Comparison of ENCODE assay signal across 8 cellular contexts in genomic region chr14:20682435-20683124, GRCh38. TPM values are rescaled to one million over a fixed set of nuclear protein-coding genes. Genes with fewer than 3 reads are reported as not detected.
DNase-seq lines count a peak whose midpoint lies in the region; ATAC-seq and TF ChIP-seq lines count a peak whose summit lies in the region.

No MANE protein-coding gene starts in this region.

- H3K27me3 ChIP-seq in HUES48 (ENCODE audit: control insufficient read depth, insufficient read depth, low read length) (no peaks in the 10 kb centered on the region), Panc1 (ENCODE audit: control insufficient read depth, insufficient read depth, low read length) (no peaks in the 10 kb centered on the region)

- no peaks in the 10 kb centered on the region for H3K9me3 Mint-ChIP-seq in natural killer cell treated with Interleukin-12 subunit alpha and Interleukin-12 subunit beta and Interleukin-15 and Interleukin-18, amount 100 ng/mL, for 72 hours

- POLR2A ChIA-PET in Panc1 (lab: Charles Lee), result no interaction called here

- no peak overlapping the region for H3K4me3 Mint-ChIP-seq in natural killer cell treated with Interleukin-12 subunit alpha and Interleukin-12 subunit beta and Interleukin-15 and Interleukin-18, amount 100 ng/mL, for 72 hours

- H3K4me1 Mint-ChIP-seq in natural killer cell treated with Interleukin-12 subunit alpha and Interleukin-12 subunit beta and Interleukin-15 and Interleukin-18, amount 100 ng/mL, for 72 hours (ENCODE audit: low read depth in 2 of 2), result peaks cover 0 to 18% of the 10 kb centered on the region in 2 donors

- intact Hi-C loops in Panc1 (cut with micrococcal nuclease; ENCODE audit: unreplicated experiment), result loop anchor here (5.0 kb wide), 1 partner anchor 70 kb away; no protein-coding TSS in a partner anchor

- DNase-seq in Caki2 (ENCODE audit: low read depth) (peak; percentile 87), Panc1 (ENCODE audit: low read depth, low spot score) (peak; percentile 84), activated T-helper 1 cell treated with Interleukin-2 at 50 U/mL for 16 hours (ENCODE audit: low read depth) (peak; percentile 66), fibroblast of peridontal ligament (ENCODE audit: extremely low read depth) (peak; percentile 94)
- DNase-seq in natural killer cell treated with Interleukin-12 subunit alpha and Interleukin-12 subunit beta and Interleukin-15 and Interleukin-18, amount 100 ng/mL, for 72 hours (ENCODE audit: low spot score), result peak; percentile 84
- DNase-seq in stimulated activated naive CD4-positive, alpha-beta T cell (lab: John Stamatoyannopoulos, UW), result peak; percentile 71 to 91 (median 77)

- CTCF ChIA-PET in Panc1 (lab: Charles Lee), result interaction anchor here (1.5 kb wide), 1 partner anchor 288 kb away, joined by 4 read pairs; no protein-coding TSS in a partner anchor

- H3K27ac ChIP-seq in HUES48 (ENCODE audit: low read depth, low read length) (peak overlapping the region; percentile 94), Panc1 (ENCODE audit: low read length) (peak overlapping the region; percentile 96)

- BruUV-seq in Panc1 (replicated peaks; lab: Mats Ljungman, UMichigan), result no TSS peak

- peak overlapping the region; percentile 91 for H3K4me3 ChIP-seq in HUES48 (ENCODE audit: low read depth, low read length)
- H3K4me3 ChIP-seq in Panc1 (ENCODE audit: low read depth in 2 of 2, low read length in 2 of 2), result peak overlapping the region; percentile 81 to 97

- TF ChIP-seq CTCF in Panc1 (IDR thresholded peaks at IDR 0.05), result no peak

- H3K27ac Mint-ChIP-seq in natural killer cell treated with Interleukin-12 subunit alpha and Interleukin-12 subunit beta and Interleukin-15 and Interleukin-18, amount 100 ng/mL, for 72 hours, result no peak overlapping the region

- peak overlapping the region; percentile 88 for H3K9ac ChIP-seq in HUES48 (ENCODE audit: low read depth, low read length)

- no peaks in the 10 kb centered on the region for H3K9me3 ChIP-seq in HUES48 (ENCODE audit: control insufficient read depth, insufficient read depth, low read length)
- no peaks in the 10 kb centered on the region for H3K9me3 ChIP-seq in Panc1 (ENCODE audit: control insufficient read depth, insufficient read depth, low read depth, low read length)

- in situ Hi-C loops in Caki2 (cut with HindIII; ENCODE audit: low pct_unique_long_range_greater_than_20kb, low sequenced_read_pairs), result no loop called here
- in situ Hi-C loops in Panc1 (cut with HindIII; ENCODE audit: low pct_unique_long_range_greater_than_20kb, low sequenced_read_pairs), result no loop called here

- peak; percentile 45 for ATAC-seq in GM21423 (IDR thresholded peaks at IDR 0.05; ENCODE audit: unreplicated experiment)
- peak; percentile 81 for ATAC-seq in Panc1
- peak; percentile 77 to 84 for ATAC-seq in natural killer cell treated with Interleukin-12 subunit alpha and Interleukin-12 subunit beta and Interleukin-15 and Interleukin-18, amount 100 ng/mL, for 72 hours

- H3K36me3 Mint-ChIP-seq in natural killer cell treated with Interleukin-12 subunit alpha and Interleukin-12 subunit beta and Interleukin-15 and Interleukin-18, amount 100 ng/mL, for 72 hours, result no peaks in the 10 kb centered on the region

- no peaks in the 10 kb centered on the region for H3K27me3 Mint-ChIP-seq in natural killer cell treated with Interleukin-12 subunit alpha and Interleukin-12 subunit beta and Interleukin-15 and Interleukin-18, amount 100 ng/mL, for 72 hours

- H3K4me1 ChIP-seq in HUES48 (ENCODE audit: control insufficient read depth, insufficient read depth, low read length) (peaks cover 14% of the 10 kb centered on the region), Panc1 (ENCODE audit: control insufficient read depth, insufficient read depth, low read length) (peaks cover 3% of the 10 kb centered on the region)

- H3K36me3 ChIP-seq in HUES48 (ENCODE audit: control insufficient read depth, insufficient read depth, low read length) (no peaks in the 10 kb centered on the region), Panc1 (ENCODE audit: control insufficient read depth, insufficient read depth, low read length) (no peaks in the 10 kb centered on the region)

RNA-seq across cellular contexts. Expression of gene RNASE4, which starts 1.8 kb away (rescaled TPM):
- total RNA-seq in Caki2 (2014; rRNA removed; shearing (Covaris generic); ENCODE audit: low replicate concordance), result 18.5 and 21.6 TPM in 2 replicates
- 3.3 TPM for total RNA-seq in Panc1 (2021; ENCODE audit: unreplicated experiment)
- polyA plus RNA-seq in Panc1 (2012; ENCODE audit: insufficient read length), result 3.3 TPM
- 1 to 10 TPM in 1 of 2 donors, under 1 TPM in 1; 0.50 to 1.2 TPM for total RNA-seq in natural killer cell treated with Interleukin-12 subunit alpha and Interleukin-12 subunit beta and Interleukin-15 and Interleukin-18, amount 100 ng/mL, for 72 hours

RNA-seq across cellular contexts. Expression of gene ANG, which starts 6.0 kb away (rescaled TPM):
- total RNA-seq in Caki2 (2014; rRNA removed; shearing (Covaris generic); ENCODE audit: low replicate concordance), result 2.0 and 3.4 TPM in 2 replicates
- total RNA-seq in Panc1 (2021; ENCODE audit: unreplicated experiment), result 1.9 TPM
- 3.8 TPM for polyA plus RNA-seq in Panc1 (2012; ENCODE audit: insufficient read length)
- total RNA-seq in natural killer cell treated with Interleukin-12 subunit alpha and Interleukin-12 subunit beta and Interleukin-15 and Interleukin-18, amount 100 ng/mL, for 72 hours, result 1 to 10 TPM in 1 of 2 donors, under 1 TPM in 1; 0.78 to 1.6 TPM

RNA-seq across cellular contexts. Expression of gene OR6S1, which starts 41.1 kb away (rescaled TPM):
- total RNA-seq in Caki2 (2014; rRNA removed; shearing (Covaris generic); ENCODE audit: low replicate concordance), result not detected in 2 replicates
- not detected for total RNA-seq in Panc1 (2021; ENCODE audit: unreplicated experiment)
- polyA plus RNA-seq in Panc1 (2012; ENCODE audit: insufficient read length), result not detected
- not detected for total RNA-seq in natural killer cell treated with Interleukin-12 subunit alpha and Interleukin-12 subunit beta and Interleukin-15 and Interleukin-18, amount 100 ng/mL, for 72 hours

Comparison
In these comparisons a context has a peak if more than half of its experiments do, and no peak if none do; other contexts are left out.
1. Peak in every context shown above with its lines: DNase-seq, ATAC-seq, H3K4me3 ChIP-seq and H3K27ac ChIP-seq.